In genomic region chr1:89767618-89768017, GRCh38 we compare ENCODE assay signal across 22 cellular contexts.
"Had no signal": no experiment of that assay in that cellular context is flagged by ENCODE, and none has a peak within 500 bp of the region (broad histone marks: within the 10 kb centered on the region; RNA-seq: fewer than 3 reads in every experiment).

No MANE protein-coding gene starts in this region.

- H3K4me1 ChIP-seq: uterus had no signal

- H3K36me3 ChIP-seq: left ventricle myocardium inferior, ovary, right atrium auricular region, right lobe of liver, tibial nerve, uterus had no signal

- FAIRE-seq: islet of Langerhans had no signal

- H3K27me3 ChIP-seq: ovary, right atrium auricular region, right lobe of liver, tibial nerve, uterus had no signal

- H3K9me3 ChIP-seq: left ventricle myocardium inferior, mucosa of descending colon, ovary, right atrium auricular region, right lobe of liver, tibial nerve, uterus had no signal

- ATAC-seq: mucosa of descending colon; naive thymus-derived CD4-positive, alpha-beta T cell; natural killer cell treated with Interleukin-12 subunit alpha and Interleukin-12 subunit beta and Interleukin-15 and Interleukin-18, amount 100 ng/mL, for 72 hours; right lobe of liver; stimulated activated memory B cell treated with anti-CD40 and anti-IgM and Interleukin-4, amounts not matched to agents 10 μg/mL and 1 μg/mL and 100 μg/mL, for 72 hours; stimulated activated naive CD8-positive, alpha-beta T cell treated with anti-CD3 and anti-CD28 coated beads, Interleukin-15, amount 100 ng/mL, for 72 hours had no signal

- H3K4me2 ChIP-seq: smooth muscle cell had no signal

- H3K4me3 ChIP-seq: left ventricle myocardium inferior, lung, mucosa of descending colon, ovary, right atrium auricular region, right lobe of liver, smooth muscle cell, tibial nerve, uterus had no signal

- DNase-seq: immature natural killer cell; left ventricle myocardium inferior; midbrain; mucosa of descending colon; naive thymus-derived CD4-positive, alpha-beta T cell; ovary; right lobe of liver; stimulated activated CD4-positive, alpha-beta T cell treated with anti-CD3 and anti-CD28 coated beads, Interleukin-1b, Interleukin-23, amount 100 ng/mL, for 48 hours; stimulated activated CD4-positive, alpha-beta T cell treated with anti-CD3 and anti-CD28 coated beads, Interleukin-2, amount 100 ng/mL, for 48 hours; stimulated activated CD4-positive, alpha-beta T cell treated with anti-CD3 and anti-CD28 coated beads, Interleukin-4, amount 100 ng/mL, for 4 hours; stimulated activated CD8-positive, alpha-beta memory T cell treated with anti-CD3 and anti-CD28 coated beads, Interleukin-4, amount 100 ng/mL, for 48 hours; stimulated activated naive CD4-positive, alpha-beta T cell treated with Interleukin-2 at 50 U/mL for 16 hours; stimulated activated naive CD8-positive, alpha-beta T cell treated with anti-CD3 and anti-CD28 coated beads, Interleukin-15, amount 100 ng/mL, for 72 hours; substantia nigra; uterus had no signal

- H3K27ac ChIP-seq: left ventricle myocardium inferior, ovary, right atrium auricular region, right lobe of liver, tibial nerve, uterus had no signal
